In genomic region chr9:129318121-129319075, GRCh38 we compare ENCODE assay signal across 12 cellular contexts.
DNase-seq lines count a peak whose midpoint lies in the region; ATAC-seq and TF ChIP-seq lines count a peak whose summit lies in the region.
"Had no signal": no experiment of that assay in that cellular context is flagged by ENCODE, and none has a peak within 500 bp of the region (broad histone marks: within the 10 kb centered on the region; RNA-seq: fewer than 3 reads in every experiment).

No MANE protein-coding gene starts in this region.

- no peaks in the 10 kb centered on the region for H3K9me3 Mint-ChIP-seq in WTC11

- TF ChIP-seq CTCF in WTC11 (IDR thresholded peaks at IDR 0.05) (no peak), gastrocnemius medialis (IDR thresholded peaks at IDR 0.05 in 4 of 5, conservative IDR thresholded peaks at IDR 0.05 in 1 of 5) (no peak)

- H3K4me3 Mint-ChIP-seq in WTC11, result no peak overlapping the region

- H3K4me1 ChIP-seq in gastrocnemius medialis, result peaks cover 45 to 46% of the 10 kb centered on the region in 2 donors

- H3K4me1 Mint-ChIP-seq in WTC11, result peaks cover 19% of the 10 kb centered on the region

- in situ Hi-C loops in gastrocnemius medialis (cut with MboI; ENCODE audit: low sequenced_read_pairs in 4 of 4), result no loop called here

- CTCF ChIA-PET in WTC11 (lab: Charles Lee), result interaction anchor here (0.7 to 2.7 kb wide), 7 partner anchors 14 to 187 kb away, joined by 3 to 10 read pairs (median 3); no protein-coding TSS in a partner anchor

- POLR2A ChIA-PET in WTC11 (lab: Charles Lee), result no interaction called here

- H3K4me3 ChIP-seq in gastrocnemius medialis, result no peak overlapping the region
- H3K4me3 ChIP-seq: MG63 had no signal

- no peaks in the 10 kb centered on the region for H3K36me3 Mint-ChIP-seq in WTC11

- no peak for TF ChIP-seq POLR2A in gastrocnemius medialis (IDR thresholded peaks at IDR 0.05)

- no peak overlapping the region for H3K27ac Mint-ChIP-seq in WTC11

- no peaks in the 10 kb centered on the region for H3K27me3 ChIP-seq in gastrocnemius medialis
- H3K27me3 ChIP-seq: MG63 had no signal

- H3K9me3 ChIP-seq in gastrocnemius medialis, result no peaks in the 10 kb centered on the region
- H3K9me3 ChIP-seq: MG63 had no signal

- no peak for ATAC-seq in WTC11
- ATAC-seq in gastrocnemius medialis, result no peak

- intact Hi-C loops in gastrocnemius medialis (cut with DNase I; ENCODE audit: low total_unique reads), result loop anchor here (5.0 kb wide), 2 partner anchors 139 to 179 kb away; no protein-coding TSS in a partner anchor

- no peaks in the 10 kb centered on the region for H3K36me3 ChIP-seq in gastrocnemius medialis
- H3K36me3 ChIP-seq: MG63 had no signal

- peak overlapping the region; percentile 60 to 84 (median 75) for H3K27ac ChIP-seq in gastrocnemius medialis

- H3K27me3 Mint-ChIP-seq in WTC11 (ENCODE audit: low read depth), result no peaks in the 10 kb centered on the region

- DNase-seq in ELF-1 (ENCODE audit: low read depth, low spot score) (peak; percentile 92), WTC11 (ENCODE audit: low spot score) (no peak), iPS-NIHi7 (ENCODE audit: extremely low spot score) (peak; percentile 10), gastrocnemius medialis (peak in 1 of 2 donors; percentile 29), cortex of kidney (lab: John Stamatoyannopoulos, UW) (no peak), NCI-H1048 (lab: John Stamatoyannopoulos, UW) (no peak), nucleus accumbens (lab: John Stamatoyannopoulos, UW) (no peak), GF-D8 (lab: John Stamatoyannopoulos, UW) (no peak)
- DNase-seq: COR-L47, MG63, retina, T-helper 1 cell had no signal

TF ChIP-seq in WTC11, 78 proteins besides CTCF, POLR2A, EP300 and RAD21:
- no peak for TF ChIP-seq NFE2L1 (CRISPR knock-in tag; IDR thresholded peaks at IDR 0.05)
- 0 out of 2 replicates have a peak, but pooled peaks have one; percentile 23 for TF ChIP-seq GABPB1 (CRISPR knock-in tag; IDR thresholded peaks at IDR 0.05)

Comparison
In these comparisons a context has a peak if more than half of its experiments do, and no peak if none do; other contexts are left out.
1. DNase-seq: peak in ELF-1 (single experiment) and iPS-NIHi7 (single experiment); none in WTC11 (single experiment), cortex of kidney (single experiment), NCI-H1048 (single experiment), nucleus accumbens (0 of 56) and GF-D8 (single experiment).